8 cellular contexts compared by ENCODE assay signal in the genomic region with DNA sequence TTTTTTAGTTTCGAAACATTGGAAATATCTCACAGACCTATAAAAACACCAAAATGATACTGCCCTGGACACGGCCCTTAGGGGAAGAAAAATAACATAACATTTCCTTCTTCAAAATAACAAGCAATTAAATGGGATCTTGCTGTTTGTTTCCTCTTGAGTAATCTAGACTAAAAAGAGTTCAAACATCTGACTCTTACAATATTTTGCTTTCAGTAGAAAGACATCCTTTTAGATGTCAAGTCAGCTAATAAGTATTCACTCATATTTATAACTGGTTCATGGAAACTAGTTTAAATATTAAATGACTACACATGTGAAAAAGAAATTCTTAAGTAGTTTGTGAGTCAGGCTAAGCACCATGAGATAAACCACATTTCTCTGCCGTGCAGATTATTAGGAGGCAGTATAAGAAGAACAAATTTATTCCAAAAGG.
DNase-seq lines count a peak whose midpoint lies in the region; ATAC-seq and TF ChIP-seq lines count a peak whose summit lies in the region.

No MANE protein-coding gene starts in this region.

- H3K27me3 ChIP-seq in PC-3 (ENCODE audit: low read length) (no peaks in the 10 kb centered on the region), prostate gland (replicated peaks; ENCODE audit: insufficient read depth) (no peaks in the 10 kb centered on the region), BE2C (no peaks in the 10 kb centered on the region)

- CTCF ChIA-PET in PC-3 (lab: Charles Lee) = no interaction called here

- peak overlapping the region; percentile 53 for H3K4me2 ChIP-seq in PC-3 (ENCODE audit: low read length)

- 41% methylated on average over 3 of the region's 3 CpGs for WGBS in prostate gland

- H3K36me3 ChIP-seq in PC-3 (ENCODE audit: low read depth, low read length) (no peaks in the 10 kb centered on the region), prostate gland (no peaks in the 10 kb centered on the region), BE2C (no peaks in the 10 kb centered on the region)

- DNase-seq in Caki2 (ENCODE audit: low read depth) = peak; percentile 60
- peak; percentile 35 for DNase-seq in PC-3
- peak; percentile 71 for DNase-seq in fibroblast of gingiva (ENCODE audit: low read depth)
- DNase-seq in prostate gland (ENCODE audit: low spot score) = no peak
- no peak for DNase-seq in RPMI8226
- DNase-seq in NCI-H748 treated with DMSO at 0.1 percent for 48 hours (lab: John Stamatoyannopoulos, UW) = no peak
- no peak for DNase-seq in BE2C
- no peak for DNase-seq in T-helper 9 cell

- H2AFZ ChIP-seq in PC-3 (ENCODE audit: low read length) = no peak overlapping the region

- H3K4me3 ChIP-seq in PC-3 (ENCODE audit: low read length) = no peak overlapping the region
- no peak overlapping the region for H3K4me3 ChIP-seq in prostate gland
- no peak overlapping the region for H3K4me3 ChIP-seq in BE2C (ENCODE audit: low read depth, low read length)

- POLR2A ChIA-PET in PC-3 (lab: Charles Lee; ENCODE audit: unreplicated experiment) = no interaction called here

- no peak for TF ChIP-seq POLR2A in prostate gland (IDR thresholded peaks at IDR 0.05)

- H3K9ac ChIP-seq in PC-3 (ENCODE audit: low read length) = peak overlapping the region; percentile 57

- in situ Hi-C loops in Caki2 (cut with HindIII; ENCODE audit: low pct_unique_long_range_greater_than_20kb, low sequenced_read_pairs) = no loop called here

- no peaks in the 10 kb centered on the region for H4K20me1 ChIP-seq in PC-3 (ENCODE audit: low read length)

- BruUV-seq in PC-3 (replicated peaks; lab: Mats Ljungman, UMichigan) = no TSS peak

- intact Hi-C loops in PC-3 (cut with micrococcal nuclease) (loop anchor here (2.0 to 5.0 kb wide), 3 partner anchors 39 to 87 kb away; partner anchors contain the start of gene EPS8), prostate gland (cut with DNase I) (no loop called here)

- H3K27ac ChIP-seq in PC-3 (ENCODE audit: low read length) (peak overlapping the region; percentile 86), prostate gland (peak overlapping the region; percentile 1 to 10)

- H3K9me3 ChIP-seq in PC-3 (ENCODE audit: low read length) = no peaks in the 10 kb centered on the region
- no peaks in the 10 kb centered on the region for H3K9me3 ChIP-seq in prostate gland
- no peaks in the 10 kb centered on the region for H3K9me3 ChIP-seq in BE2C

- peaks cover 29% of the 10 kb centered on the region for H3K79me2 ChIP-seq in PC-3 (ENCODE audit: low read length)

- peak; percentile 47 for ATAC-seq in PC-3

- TF ChIP-seq CTCF in PC-3 (conservative IDR thresholded peaks at IDR 0.05; ENCODE audit: low read depth, low read length) (no peak), prostate gland (IDR thresholded peaks at IDR 0.05) (no peak), BE2C (IDR thresholded peaks at IDR 0.05; ENCODE audit: low read depth, low read length) (no peak)

- H3K9me2 ChIP-seq in PC-3 (replicated peaks; ENCODE audit: low read length) = no peaks in the 10 kb centered on the region

- H3F3A ChIP-seq in PC-3 (ENCODE audit: low read length, unreplicated experiment) = no peaks in the 10 kb centered on the region

- H3K4me1 ChIP-seq in PC-3 (ENCODE audit: insufficient read depth, low read length) = peaks cover 37% of the 10 kb centered on the region
- H3K4me1 ChIP-seq in prostate gland (replicated peaks) = no peaks in the 10 kb centered on the region
- no peaks in the 10 kb centered on the region for H3K4me1 ChIP-seq in BE2C

Comparison
In these comparisons a context has a peak if more than half of its experiments do, and no peak if none do; other contexts are left out.
1. DNase-seq: peak in Caki2 (single experiment), PC-3 (single experiment) and fibroblast of gingiva (single experiment); none in prostate gland (single experiment), RPMI8226 (single experiment), NCI-H748 treated with DMSO at 0.1 percent for 48 hours (single experiment), BE2C (single experiment) and T-helper 9 cell (single experiment).